8 cellular contexts compared by ENCODE assay signal in genomic region chr6:89433637-89434499, GRCh38. TPM values are rescaled to one million over a fixed set of nuclear protein-coding genes. Genes with fewer than 3 reads are reported as not detected.
DNase-seq lines count a peak whose midpoint lies in the region; ATAC-seq, FAIRE-seq and TF ChIP-seq lines count a peak whose summit lies in the region.

No MANE protein-coding gene starts in this region.

- DNase-seq in HFF-Myc (ENCODE audit: extremely low read depth, low read depth) (no peak), NCI-H748 (lab: John Stamatoyannopoulos, UW; ENCODE audit: unreplicated experiment) (peak; percentile 73), heart right ventricle (peak; percentile 10 to 16), prostate gland (ENCODE audit: low spot score) (peak; percentile 17), hippocampal formation (lab: John Stamatoyannopoulos, UW) (no peak)
- DNase-seq in activated effector memory CD4-positive, alpha-beta T cell treated with anti-CD3 and anti-CD28 coated beads, Interleukin-2, amount 50 U/mL, for 16 hours: peak; percentile 69

- H3K27me3 ChIP-seq in heart right ventricle (no peaks in the 10 kb centered on the region), prostate gland (replicated peaks; ENCODE audit: insufficient read depth) (no peaks in the 10 kb centered on the region)

- H3K27ac ChIP-seq in heart right ventricle (peak overlapping the region in 6 of 10 donors; percentile 33 to 75 (median 58)), prostate gland (peak overlapping the region; percentile 9 to 32)

- H3K4me1 ChIP-seq in heart right ventricle (peaks cover 3 to 35% (median 7%) of the 10 kb centered on the region in 9 donors), prostate gland (replicated peaks) (no peaks in the 10 kb centered on the region)

- FAIRE-seq in G401.6 (lab: Jason Lieb, UNC): peak; percentile 78

- H3K9me3 ChIP-seq in heart right ventricle: no peaks in the 10 kb centered on the region
- no peaks in the 10 kb centered on the region for H3K9me3 ChIP-seq in prostate gland

- TF ChIP-seq POLR2A in prostate gland (IDR thresholded peaks at IDR 0.05): no peak

- intact Hi-C loops in heart right ventricle (cut with DNase I): loop anchor here in 8 of 10 donors (1.0 to 5.0 kb wide), 4 partner anchors 163 to 178 kb away; no protein-coding TSS in a partner anchor
- intact Hi-C loops in prostate gland (cut with DNase I): loop anchor here (2.0 kb wide), 1 partner anchor 175 kb away; no protein-coding TSS in a partner anchor

- ATAC-seq in heart right ventricle (peak; percentile 9 to 64 (median 31)), HG03108 (IDR thresholded peaks at IDR 0.05; ENCODE audit: unreplicated experiment) (no peak)

- TF ChIP-seq CTCF in HFF-Myc (IDR thresholded peaks at IDR 0.05; ENCODE audit: low read depth, low read length, missing control alignments) (no peak), heart right ventricle (IDR thresholded peaks at IDR 0.05) (no peak), prostate gland (IDR thresholded peaks at IDR 0.05) (no peak)

- no peaks in the 10 kb centered on the region for H3K36me3 ChIP-seq in heart right ventricle
- no peaks in the 10 kb centered on the region for H3K36me3 ChIP-seq in prostate gland

- H3K4me3 ChIP-seq in HFF-Myc (replicated peaks; ENCODE audit: low read depth, low read length) (peak overlapping the region; percentile 46), heart right ventricle (peak overlapping the region; percentile 65 to 99 (median 94)), prostate gland (peak overlapping the region; percentile 56 to 76)

- WGBS in heart right ventricle, 2 donors: 10% methylated on average over 34 to 35 of the region's 35 CpGs
- 9% methylated on average over 29 of the region's 35 CpGs for WGBS in prostate gland

RNA-seq across cellular contexts. Expression of gene ANKRD6, which starts 0.9 kb away (rescaled TPM):
- total RNA-seq in heart right ventricle (10 to 100 TPM in 5 of 10 donors, 1 to 10 TPM in 5; 6.3 to 18.2 (median 10.4) TPM), prostate gland (10 to 100 TPM; 11.9 to 30.9 TPM)
- 1 to 10 TPM; 2.0 to 7.5 TPM for polyA plus RNA-seq in heart right ventricle

RNA-seq across cellular contexts. Expression of gene RRAGD, which starts 21.8 kb away (rescaled TPM):
- total RNA-seq in heart right ventricle (100 to 1,000 TPM in 9 of 10 donors, 10 to 100 TPM in 1; 93.1 to 130 (median 120) TPM), prostate gland (10 to 100 TPM; 19.4 to 22.7 TPM)
- polyA plus RNA-seq in heart right ventricle: 10 to 100 TPM; 18.1 to 24.8 TPM

Comparison
In these comparisons a context has a peak if more than half of its experiments do, and no peak if none do; other contexts are left out.
1. DNase-seq: peak in NCI-H748 (single experiment), activated effector memory CD4-positive, alpha-beta T cell treated with anti-CD3 and anti-CD28 coated beads, Interleukin-2, amount 50 U/mL, for 16 hours (single experiment), heart right ventricle (2 of 2) and prostate gland (single experiment); none in HFF-Myc (single experiment) and hippocampal formation (0 of 2).
2. Peak in every context shown above with its lines, with median percentiles within 50 percentile points of each other: H3K4me3 ChIP-seq.